Comparison of ENCODE assay signal across 8 cellular contexts in genomic region chr10:102461187-102462054, GRCh38. TPM values are rescaled to one million over a fixed set of nuclear protein-coding genes. Genes with fewer than 3 reads are reported as not detected.
DNase-seq lines count a peak whose midpoint lies in the region; ATAC-seq and TF ChIP-seq lines count a peak whose summit lies in the region.

No MANE protein-coding gene starts in this region.

- peak overlapping the region; percentile 73 for H3K4me3 ChIP-seq in BLaER1
- peak overlapping the region; percentile 76 to 87 for H3K4me3 ChIP-seq in duodenal mucosa (ENCODE audit: low read depth in 1 of 2, low read length in 2 of 2)

- peak overlapping the region; percentile 68 for H3K27ac ChIP-seq in BLaER1
- H3K27ac ChIP-seq in duodenal mucosa (ENCODE audit: low read depth, low read length), result no peak overlapping the region

- H3K36me3 Mint-ChIP-seq in activated CD8-positive, alpha-beta T cell treated with anti-CD3 and anti-CD28 coated beads for 36 hours (ENCODE audit: low read depth), result peaks cover 5% of the 10 kb centered on the region

- H3K9me3 Mint-ChIP-seq in activated CD8-positive, alpha-beta T cell treated with anti-CD3 and anti-CD28 coated beads for 36 hours, result no peaks in the 10 kb centered on the region

- CTCF ChIA-PET in activated CD8-positive, alpha-beta T cell treated with anti-CD3 and anti-CD28 coated beads for 36 hours (lab: Charles Lee), result interaction anchor here (0.7 to 4.7 kb wide), 19 partner anchors 10 to 234 kb away, joined by 3 to 40 read pairs (median 5); partner anchors contain the start of genes ACTR1A, C10orf95, FBXL15 and GBF1

- peaks cover 34% of the 10 kb centered on the region for H3K4me1 ChIP-seq in BLaER1
- peaks cover 23 to 25% of the 10 kb centered on the region in 2 donors for H3K4me1 ChIP-seq in duodenal mucosa (ENCODE audit: control insufficient read depth in 1 of 2, insufficient read depth in 2 of 2, low read length in 2 of 2)

- H3K27me3 Mint-ChIP-seq in activated CD8-positive, alpha-beta T cell treated with anti-CD3 and anti-CD28 coated beads for 36 hours, result no peaks in the 10 kb centered on the region

- H3K4me1 Mint-ChIP-seq in activated CD8-positive, alpha-beta T cell treated with anti-CD3 and anti-CD28 coated beads for 36 hours (ENCODE audit: low read depth), result peaks cover 27% of the 10 kb centered on the region

- peak overlapping the region; percentile 98 for H3K4me2 ChIP-seq in BLaER1

- H3K9ac ChIP-seq in BLaER1 (peak overlapping the region; percentile 74), duodenal mucosa (ENCODE audit: low read depth in 1 of 2, low read length in 2 of 2) (peak overlapping the region; percentile 71)

- POLR2A ChIA-PET in activated CD8-positive, alpha-beta T cell treated with anti-CD3 and anti-CD28 coated beads for 36 hours (lab: Charles Lee), result interaction anchor here (0.7 to 3.9 kb wide), 16 partner anchors 10 to 185 kb away, joined by 3 to 71 read pairs (median 4); partner anchors contain the start of genes ACTR1A, C10orf95, CUEDC2 and FBXL15

- 0 out of 2 replicates have a peak, but pooled peaks cover 5% of the 10 kb centered on the region for H4K20me1 ChIP-seq in BLaER1

- intact Hi-C loops in activated CD8-positive, alpha-beta T cell treated with anti-CD3 and anti-CD28 coated beads for 36 hours (cut with micrococcal nuclease), result no loop called here

- DNase-seq in NCI-H82 (lab: John Stamatoyannopoulos, UW), result peak; percentile 97
- DNase-seq in activated CD8-positive, alpha-beta T cell treated with anti-CD3 and anti-CD28 coated beads for 36 hours, result peak; percentile 95
- peak; percentile 65 to 87 for DNase-seq in lung microvascular endothelial cell (ENCODE audit: low read depth in 2 of 2)
- DNase-seq in stimulated activated CD4-positive, alpha-beta T cell treated with anti-CD3 and anti-CD28 coated beads, TNF-alpha, amount 100 ng/mL, for 48 hours (ENCODE audit: low read depth in 3 of 3), result peak; percentile 86 to 96 (median 89)

- H3K9me3 ChIP-seq in BLaER1 (no peaks in the 10 kb centered on the region), duodenal mucosa (ENCODE audit: control insufficient read depth in 1 of 2, low read length in 2 of 2) (no peaks in the 10 kb centered on the region)

- peak overlapping the region; percentile 91 for H3K4me3 Mint-ChIP-seq in activated CD8-positive, alpha-beta T cell treated with anti-CD3 and anti-CD28 coated beads for 36 hours

- peaks cover 10% of the 10 kb centered on the region; the same call in 1 of the 2 replicates for H3K36me3 ChIP-seq in BLaER1
- peaks cover 0 to under 1% of the 10 kb centered on the region in 2 donors for H3K36me3 ChIP-seq in duodenal mucosa (ENCODE audit: control insufficient read depth in 1 of 2, insufficient read depth in 2 of 2, low read length in 2 of 2)

- H3K27ac Mint-ChIP-seq in activated CD8-positive, alpha-beta T cell treated with anti-CD3 and anti-CD28 coated beads for 36 hours, result peak overlapping the region; percentile 80

- H3K27me3 ChIP-seq in BLaER1 (no peaks in the 10 kb centered on the region), duodenal mucosa (ENCODE audit: control insufficient read depth in 1 of 2, insufficient read depth in 2 of 2, low read length in 2 of 2) (no peaks in the 10 kb centered on the region)

- ATAC-seq in GM19372 (IDR thresholded peaks at IDR 0.05; ENCODE audit: low read depth, unreplicated experiment) (peak; percentile 91), HG03558 (IDR thresholded peaks at IDR 0.05; ENCODE audit: extremely low read depth, unreplicated experiment) (peak; percentile 70)
- ATAC-seq in activated CD8-positive, alpha-beta T cell treated with anti-CD3 and anti-CD28 coated beads for 36 hours, result peak; percentile 96

- TF ChIP-seq CTCF in activated CD8-positive, alpha-beta T cell treated with anti-CD3 and anti-CD28 coated beads for 36 hours (IDR thresholded peaks at IDR 0.05), result no peak

RNA-seq across cellular contexts. Expression of gene C10orf95, which starts 10.1 kb away (rescaled TPM):
- under 1 TPM; 0.20 to 0.36 TPM for total RNA-seq in activated CD8-positive, alpha-beta T cell treated with anti-CD3 and anti-CD28 coated beads for 36 hours
- 0.22 TPM in 1 of 2 replicates, not detected in the other for total RNA-seq in lung microvascular endothelial cell

RNA-seq across cellular contexts. Expression of gene CUEDC2, which starts 29.0 kb away (rescaled TPM):
- total RNA-seq in activated CD8-positive, alpha-beta T cell treated with anti-CD3 and anti-CD28 coated beads for 36 hours, result 10 to 100 TPM; 71.8 to 76.4 TPM
- 32.9 and 36.3 TPM in 2 replicates for total RNA-seq in lung microvascular endothelial cell

RNA-seq across cellular contexts. Expression of gene FBXL15, which starts 40.8 kb away (rescaled TPM):
- 10 to 100 TPM; 14.1 to 15.7 TPM for total RNA-seq in activated CD8-positive, alpha-beta T cell treated with anti-CD3 and anti-CD28 coated beads for 36 hours
- total RNA-seq in lung microvascular endothelial cell, result 4.8 and 6.3 TPM in 2 replicates

RNA-seq across cellular contexts. Expression of gene ACTR1A, which starts 41.1 kb away (rescaled TPM):
- 10 to 100 TPM; 47.1 to 51.3 TPM for total RNA-seq in activated CD8-positive, alpha-beta T cell treated with anti-CD3 and anti-CD28 coated beads for 36 hours
- total RNA-seq in lung microvascular endothelial cell, result 141 and 159 TPM in 2 replicates

RNA-seq across cellular contexts. Expression of gene SUFU, which starts 42.4 kb away (rescaled TPM):
- total RNA-seq in activated CD8-positive, alpha-beta T cell treated with anti-CD3 and anti-CD28 coated beads for 36 hours, result 1 to 10 TPM; 8.5 to 8.8 TPM
- 3.0 and 3.1 TPM in 2 replicates for total RNA-seq in lung microvascular endothelial cell
